Comparison of ENCODE assay signal across 1 cellular context in the genomic region with DNA sequence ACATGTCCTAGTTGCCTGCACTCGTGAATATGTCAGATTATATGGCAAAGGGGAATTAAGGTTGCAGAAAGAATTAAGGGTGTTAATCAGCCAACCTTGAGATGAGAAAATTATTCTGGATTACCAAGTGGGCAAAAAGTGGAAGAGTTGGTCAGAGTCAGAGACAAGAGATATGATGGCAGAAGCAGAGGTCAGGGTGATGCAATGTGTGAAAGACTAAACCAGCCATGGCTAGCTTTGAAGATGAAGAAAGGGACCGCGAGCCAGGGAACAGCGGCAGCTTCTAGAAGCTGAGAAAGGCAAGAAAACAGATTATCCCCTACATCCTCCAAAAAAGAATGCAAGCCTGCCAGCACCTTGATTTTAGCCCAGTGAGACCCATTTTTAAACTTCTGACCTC.
TF ChIP-seq lines count a peak whose summit lies in the region.

No MANE protein-coding gene starts in this region.

TF ChIP-seq in K562, 482 proteins besides CTCF, POLR2A, EP300 and RAD21 (continued from another document):
- TF ChIP-seq, protein P1, sequence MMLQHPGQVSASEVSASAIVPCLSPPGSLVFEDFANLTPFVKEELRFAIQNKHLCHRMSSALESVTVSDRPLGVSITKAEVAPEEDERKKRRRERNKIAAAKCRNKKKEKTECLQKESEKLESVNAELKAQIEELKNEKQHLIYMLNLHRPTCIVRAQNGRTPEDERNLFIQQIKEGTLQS (IDR thresholded peaks at IDR 0.05): peak; percentile 54; the same call in 1 of the 2 replicates
- TF ChIP-seq, protein P1 (CRISPR knock-in tag; conservative IDR thresholded peaks at IDR 0.05): no peak
